ENCODE assay signal across 16 cellular contexts in the genomic region with DNA sequence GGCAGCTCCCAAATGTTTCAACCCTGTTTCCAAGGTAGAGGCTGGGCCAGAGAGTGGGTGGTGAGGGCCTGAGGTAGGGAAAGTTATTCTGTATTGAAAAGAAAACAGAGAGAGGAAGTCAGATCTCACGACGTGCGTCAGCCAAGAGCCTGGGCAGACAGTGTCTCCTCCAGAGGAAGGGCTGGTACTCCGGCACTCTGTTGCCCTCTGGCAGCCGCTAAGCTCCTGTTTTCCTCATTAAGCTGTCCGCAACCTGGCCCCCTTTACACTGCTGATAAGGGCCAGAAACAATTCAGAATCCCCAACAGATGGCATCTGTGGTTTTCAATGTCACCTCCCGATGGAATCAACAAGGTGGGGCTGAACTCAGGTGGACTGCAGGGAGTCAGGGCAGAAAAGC. TPM values are rescaled to one million over a fixed set of nuclear protein-coding genes. Genes with fewer than 3 reads are reported as not detected.
DNase-seq lines count a peak whose midpoint lies in the region; ATAC-seq, FAIRE-seq and TF ChIP-seq lines count a peak whose summit lies in the region.
"Had no signal": no experiment of that assay in that cellular context is flagged by ENCODE, and none has a peak within 500 bp of the region (broad histone marks: within the 10 kb centered on the region; RNA-seq: fewer than 3 reads in every experiment).

No MANE protein-coding gene starts in this region.

- no peaks in the 10 kb centered on the region for H3K36me3 ChIP-seq in brain microvascular endothelial cell (replicated peaks)
- H3K36me3 ChIP-seq in A673 (ENCODE audit: insufficient read depth, low read length, poor library complexity, severe bottlenecking) = no peaks in the 10 kb centered on the region
- H3K36me3 ChIP-seq: adrenal gland had no signal

- in situ Hi-C loops in brain microvascular endothelial cell (cut with HindIII; ENCODE audit: low pct_ligation_motif_present, low sequenced_read_pairs) = no loop called here

- H3K27ac ChIP-seq in brain microvascular endothelial cell = peak overlapping the region; percentile 31
- no peak overlapping the region for H3K27ac ChIP-seq in RWPE1
- no peak overlapping the region for H3K27ac ChIP-seq in A673 (ENCODE audit: low read depth, low read length, poor library complexity, severe bottlenecking)
- H3K27ac ChIP-seq: foreskin keratinocyte, skin epidermis had no signal

- no peak for DNase-seq in GM12891 (ENCODE audit: insufficient read length, low spot score)
- DNase-seq in NCI-H2171 treated with DMSO at 0.1 percent for 48 hours (lab: John Stamatoyannopoulos, UW) = peak; percentile 93
- peak; percentile 42 for DNase-seq in brain microvascular endothelial cell
- DNase-seq in posterior vena cava (ENCODE audit: low spot score) = peak; percentile 79
- DNase-seq in RWPE1 (ENCODE audit: low spot score) = no peak
- DNase-seq in A673 (ENCODE audit: low spot score) = no peak
- no peak for DNase-seq in activated naive CD4-positive, alpha-beta T cell treated with anti-CD3 and anti-CD28 coated beads, Interleukin-2, amount 50 U/mL, for 72 hours (ENCODE audit: low spot score in 2 of 2)
- DNase-seq: adrenal gland; foreskin keratinocyte; GF-D8; IMR-90; stimulated activated CD4-positive, alpha-beta T cell treated with anti-CD3 and anti-CD28 coated beads, Interleukin-4, amount 100 ng/mL, for 24 hours had no signal

- no peaks in the 10 kb centered on the region for H3K36me3 Mint-ChIP-seq in activated naive CD4-positive, alpha-beta T cell treated with anti-CD3 and anti-CD28 coated beads, Interleukin-2, amount 50 U/mL, for 72 hours

- no peaks in the 10 kb centered on the region for H3K9me3 Mint-ChIP-seq in activated naive CD4-positive, alpha-beta T cell treated with anti-CD3 and anti-CD28 coated beads, Interleukin-2, amount 50 U/mL, for 72 hours
- H3K9me3 Mint-ChIP-seq: T-helper 1 cell treated with Interleukin-12 subunit alpha and Interleukin-12 subunit beta and Interleukin-4 antibody, amounts not matched to agents 30 μg/mL and 1 μg/mL, for 36 hours had no signal

- no peaks in the 10 kb centered on the region for H3K27me3 ChIP-seq in brain microvascular endothelial cell (replicated peaks)
- H3K27me3 ChIP-seq in A673 (replicated peaks; ENCODE audit: insufficient read depth, low read depth, low read length, poor library complexity) = no peaks in the 10 kb centered on the region
- H3K27me3 ChIP-seq: adrenal gland, foreskin keratinocyte had no signal

- no TSS peak for BruUV-seq in A673 (replicated peaks; lab: Mats Ljungman, UMichigan)

- POLR2A ChIA-PET in RWPE1 (lab: Yijun Ruan, JAX; ENCODE audit: low non-redundant PET) = no interaction called here
- POLR2A ChIA-PET in A673 (lab: Charles Lee; ENCODE audit: low non-redundant PET) = no interaction called here

- no peaks in the 10 kb centered on the region for H3K9me3 ChIP-seq in A673 (ENCODE audit: low read depth, low read length, poor library complexity, severe bottlenecking)
- H3K9me3 ChIP-seq: adrenal gland had no signal

- no peak for TF ChIP-seq POLR2A in GM12891 (IDR thresholded peaks at IDR 0.05; ENCODE audit: low read depth, low read length)

- no peak for ATAC-seq in activated naive CD4-positive, alpha-beta T cell treated with anti-CD3 and anti-CD28 coated beads, Interleukin-2, amount 50 U/mL, for 72 hours
- ATAC-seq: activated CD4-positive, CD25-positive, alpha-beta regulatory T cell treated with anti-CD3 and anti-CD28 coated beads, Interleukin-2, amount 50 U/mL, for 24 hours; foreskin keratinocyte had no signal

- no peak for TF ChIP-seq CTCF in brain microvascular endothelial cell (IDR thresholded peaks at IDR 0.05; ENCODE audit: low read depth, low read length, missing control alignments)
- TF ChIP-seq CTCF in RWPE1 (conservative IDR thresholded peaks at IDR 0.05; ENCODE audit: low read depth) = no peak
- no peak for TF ChIP-seq CTCF in A673 (conservative IDR thresholded peaks at IDR 0.05; ENCODE audit: low read depth, low read length)

- FAIRE-seq in GM12891 (lab: Jason Lieb, UNC) = no peak
- FAIRE-seq: endometrium had no signal

- CTCF ChIA-PET in RWPE1 (lab: Yijun Ruan, JAX) (interaction anchor here (0.5 to 0.7 kb wide), 2 partner anchors 26 to 111 kb away, joined by 3 read pairs; partner anchors contain the start of gene LTBP2), A673 (lab: Charles Lee) (no interaction called here)

- intact Hi-C loops in posterior vena cava (cut with DNase I) (no loop called here), A673 (cut with micrococcal nuclease; ENCODE audit: unreplicated experiment) (no loop called here)

- H3K4me1 ChIP-seq in A673 (ENCODE audit: insufficient read depth, low read length, poor library complexity, severe bottlenecking) = no peaks in the 10 kb centered on the region
- H3K4me1 ChIP-seq: adrenal gland had no signal

- H3K27ac Mint-ChIP-seq in activated naive CD4-positive, alpha-beta T cell treated with anti-CD3 and anti-CD28 coated beads, Interleukin-2, amount 50 U/mL, for 72 hours = no peak overlapping the region
- H3K27ac Mint-ChIP-seq: T-helper 1 cell treated with Interleukin-12 subunit alpha and Interleukin-12 subunit beta and Interleukin-4 antibody, amounts not matched to agents 30 μg/mL and 1 μg/mL, for 36 hours had no signal

- H3K4me3 ChIP-seq in brain microvascular endothelial cell (ENCODE audit: low read depth, low read length) = no peak overlapping the region
- no peak overlapping the region for H3K4me3 ChIP-seq in A673 (ENCODE audit: low read depth, low read length, poor library complexity, severe bottlenecking)
- H3K4me3 ChIP-seq: adrenal gland, skin epidermis had no signal

TF ChIP-seq in GM12891, 5 proteins besides CTCF, POLR2A, EP300 and RAD21:
- TF ChIP-seq POU2F2 (IDR thresholded peaks at IDR 0.05; ENCODE audit: low read depth, low read length) = no peak
- peak; percentile 56 for TF ChIP-seq SPI1 (IDR thresholded peaks at IDR 0.05; ENCODE audit: low read depth, low read length)

RNA-seq across cellular contexts. Expression of gene LTBP2, which starts 26.0 kb away (rescaled TPM):
- 0.08 TPM for polyA plus RNA-seq in GM12891 (2012; ENCODE audit: low read depth, missing spikeins)
- total RNA-seq in posterior vena cava = 100 to 1,000 TPM; 141 to 168 TPM
- 0.26 and 0.57 TPM in 2 replicates for total RNA-seq in A673 (2021)
- total RNA-seq in activated naive CD4-positive, alpha-beta T cell treated with anti-CD3 and anti-CD28 coated beads, Interleukin-2, amount 50 U/mL, for 72 hours = under 1 TPM in 1 of 2 donors, not detected in 1; 0.49 TPM

Comparison
In these comparisons a context has a peak if more than half of its experiments do, and no peak if none do; other contexts are left out.
1. DNase-seq: peak in NCI-H2171 treated with DMSO at 0.1 percent for 48 hours (single experiment), brain microvascular endothelial cell (single experiment) and posterior vena cava (single experiment); none in GM12891 (single experiment), RWPE1 (single experiment), A673 (single experiment) and activated naive CD4-positive, alpha-beta T cell treated with anti-CD3 and anti-CD28 coated beads, Interleukin-2, amount 50 U/mL, for 72 hours (0 of 2).
2. RNA of gene LTBP2, which starts 26.0 kb away (total RNA-seq): 141 to 168 TPM in posterior vena cava; 0.49 TPM in activated naive CD4-positive, alpha-beta T cell treated with anti-CD3 and anti-CD28 coated beads, Interleukin-2, amount 50 U/mL, for 72 hours and 0.26 to 0.57 TPM in A673; every median in the first group is over 10 times any median in the second.